In genomic region chr4:26088433-26088928, GRCh38 we compare ENCODE assay signal across 8 cellular contexts.
A peak's percentile ranks its signal among the peaks of the same experiment; 100 is the strongest.
DNase-seq lines count a peak whose midpoint lies in the region; ATAC-seq, FAIRE-seq and TF ChIP-seq lines count a peak whose summit lies in the region.

No MANE protein-coding gene starts in this region.

- H3K27me3 Mint-ChIP-seq in activated CD4-positive, alpha-beta T cell treated with anti-CD3 and anti-CD28 coated beads, Interleukin-2, amount 10 ng/mL, durations not matched to agents 7 days and 5 days: no peaks in the 10 kb centered on the region
- no peaks in the 10 kb centered on the region for H3K27me3 Mint-ChIP-seq in memory B cell

- ATAC-seq in HG03378 (IDR thresholded peaks at IDR 0.05; ENCODE audit: unreplicated experiment) (peak; percentile 83), memory B cell (ENCODE audit: low read depth) (peak; percentile 93)

- H3K9me3 Mint-ChIP-seq in activated CD4-positive, alpha-beta T cell treated with anti-CD3 and anti-CD28 coated beads, Interleukin-2, amount 10 ng/mL, durations not matched to agents 7 days and 5 days: peaks cover 18% of the 10 kb centered on the region
- H3K9me3 Mint-ChIP-seq in memory B cell: peaks cover 8% of the 10 kb centered on the region

- TF ChIP-seq CTCF in BJ (IDR thresholded peaks at IDR 0.05; ENCODE audit: insufficient read depth, low read depth, low read length): no peak

- H3K4me1 Mint-ChIP-seq in activated CD4-positive, alpha-beta T cell treated with anti-CD3 and anti-CD28 coated beads, Interleukin-2, amount 10 ng/mL, durations not matched to agents 7 days and 5 days: peaks cover 36% of the 10 kb centered on the region
- H3K4me1 Mint-ChIP-seq in memory B cell: peaks cover 13% of the 10 kb centered on the region

- DNase-seq in BJ (ENCODE audit: low read depth) (peak; percentile 68), GM19239 (ENCODE audit: insufficient read length, low spot score) (no peak), memory B cell (ENCODE audit: low spot score in 2 of 2) (peak in 1 of 2 donors; percentile 49), dedifferentiated amniotic fluid mesenchymal stem cell (ENCODE audit: extremely low spot score) (no peak), cerebellum (ENCODE audit: low spot score) (no peak), Ammon's horn (ENCODE audit: low spot score) (no peak)
- DNase-seq in activated CD4-positive, alpha-beta T cell treated with anti-CD3 and anti-CD28 coated beads, Interleukin-2, amount 10 ng/mL, durations not matched to agents 7 days and 5 days: no peak

- H3K27ac Mint-ChIP-seq in activated CD4-positive, alpha-beta T cell treated with anti-CD3 and anti-CD28 coated beads, Interleukin-2, amount 10 ng/mL, durations not matched to agents 7 days and 5 days: peak overlapping the region; percentile 48
- H3K27ac Mint-ChIP-seq in memory B cell: peak overlapping the region; percentile 75

- no peak overlapping the region for H3K4me3 Mint-ChIP-seq in activated CD4-positive, alpha-beta T cell treated with anti-CD3 and anti-CD28 coated beads, Interleukin-2, amount 10 ng/mL, durations not matched to agents 7 days and 5 days
- H3K4me3 Mint-ChIP-seq in memory B cell: peak overlapping the region; percentile 6

- POLR2A ChIA-PET in BJ (lab: Charles Lee): interaction anchor here (0.6 kb wide), 1 partner anchor 455 kb away, joined by 3 read pairs; no protein-coding TSS in a partner anchor
- POLR2A ChIA-PET in activated CD4-positive, alpha-beta T cell treated with anti-CD3 and anti-CD28 coated beads, Interleukin-2, amount 10 ng/mL, durations not matched to agents 7 days and 5 days (lab: Charles Lee): interaction anchor here (0.8 kb wide), 1 partner anchor 230 kb away, joined by 3 read pairs; no protein-coding TSS in a partner anchor

- CTCF ChIA-PET in BJ (lab: Yijun Ruan, JAX): interaction anchor here (1.0 to 1.8 kb wide), 2 partner anchors 15 to 22 kb away, joined by 3 to 4 read pairs; no protein-coding TSS in a partner anchor
- CTCF ChIA-PET in activated CD4-positive, alpha-beta T cell treated with anti-CD3 and anti-CD28 coated beads, Interleukin-2, amount 10 ng/mL, durations not matched to agents 7 days and 5 days (lab: Charles Lee): interaction anchor here (0.6 to 2.4 kb wide), 8 partner anchors 8 to 224 kb away, joined by 3 to 7 read pairs (median 4); no protein-coding TSS in a partner anchor

- H3K4me3 ChIP-seq in BJ (ENCODE audit: low read depth, low read length): no peak overlapping the region

- H3K27me3 ChIP-seq in BJ (ENCODE audit: control insufficient read depth, insufficient read depth, low read length): peaks cover 18% of the 10 kb centered on the region

- peaks cover 2% of the 10 kb centered on the region for H3K36me3 Mint-ChIP-seq in activated CD4-positive, alpha-beta T cell treated with anti-CD3 and anti-CD28 coated beads, Interleukin-2, amount 10 ng/mL, durations not matched to agents 7 days and 5 days (ENCODE audit: low read depth)
- peaks cover 6% of the 10 kb centered on the region for H3K36me3 Mint-ChIP-seq in memory B cell

- peak; percentile 63 for FAIRE-seq in GM19239 (lab: Jason Lieb, UNC)

- H3K36me3 ChIP-seq in BJ (ENCODE audit: control insufficient read depth, insufficient read depth, low read length): no peaks in the 10 kb centered on the region
